In the genomic region with DNA sequence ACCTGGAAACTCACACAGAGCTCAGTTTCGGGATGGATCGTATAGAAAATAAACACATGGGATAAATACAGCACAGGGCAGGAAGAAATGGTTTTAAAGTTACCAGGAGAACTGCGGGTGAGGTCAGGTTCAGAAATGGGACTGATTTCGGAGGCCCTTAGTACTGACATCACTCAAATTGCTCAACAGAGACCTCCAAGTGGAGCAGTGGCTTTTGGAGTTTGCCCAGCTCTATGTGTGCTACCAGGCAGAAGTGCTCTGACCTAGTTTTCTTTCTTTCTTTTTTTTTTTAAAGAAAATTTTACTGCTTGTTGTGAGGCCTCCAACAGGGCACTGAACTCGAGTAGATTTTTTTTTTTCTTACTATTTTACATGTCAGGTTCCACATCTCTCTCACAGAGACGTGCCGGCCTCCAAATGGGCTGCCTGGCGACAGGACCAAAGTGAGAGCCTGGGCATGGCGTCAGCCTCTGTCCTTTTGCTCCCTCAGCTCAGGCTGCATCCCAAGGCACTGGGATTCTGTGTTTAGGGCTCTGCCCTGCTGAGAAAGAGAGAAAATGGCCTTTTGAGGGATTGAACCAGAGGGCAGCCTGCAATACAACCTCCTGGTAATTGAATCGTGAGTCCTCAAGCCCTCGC, we compare ENCODE assay signal across 20 cellular contexts.
DNase-seq lines count a peak whose midpoint lies in the region; ATAC-seq and TF ChIP-seq lines count a peak whose summit lies in the region.
"Had no signal": no experiment of that assay in that cellular context is flagged by ENCODE, and none has a peak within 500 bp of the region (broad histone marks: within the 10 kb centered on the region; RNA-seq: fewer than 3 reads in every experiment).

No MANE protein-coding gene starts in this region.

- H3K9me1 ChIP-seq in IMR-90 (ENCODE audit: insufficient read depth, low read length) = peaks cover 3% of the 10 kb centered on the region; the same call in 1 of the 2 replicates

- H4K8ac ChIP-seq in IMR-90 (ENCODE audit: low read depth in 2 of 2, low read length in 2 of 2) = 0 out of 4 replicates have a peak overlapping the region, but pooled peaks of 1 of the 2 experiments have one; percentile 6

- H3K27ac ChIP-seq in IMR-90 (ENCODE audit: insufficient read depth, low read length) = no peak overlapping the region
- H3K27ac ChIP-seq in substantia nigra (ENCODE audit: low read depth, low read length, poor library complexity, severe bottlenecking) = peak overlapping the region; percentile 31
- H3K27ac ChIP-seq: BLaER1, cardiac muscle cell, KMS-11, skin epidermis had no signal

- peak overlapping the region; percentile 33; the same call in 1 of the 2 replicates for H4K91ac ChIP-seq in IMR-90 (ENCODE audit: insufficient read depth, low read depth, low read length)

- ATAC-seq in IMR-90 (ENCODE audit: low read depth) (peak; percentile 34; the same call in 1 of the 2 replicates), GM19035 (IDR thresholded peaks at IDR 0.05; ENCODE audit: unreplicated experiment) (no peak), GM18498 (IDR thresholded peaks at IDR 0.05; ENCODE audit: unreplicated experiment) (no peak)
- ATAC-seq: left colon had no signal

- peak overlapping the region; percentile 48; the same call in 1 of the 2 replicates for H3K14ac ChIP-seq in IMR-90 (replicated peaks; ENCODE audit: low read depth, low read length)

- H2BK5ac ChIP-seq in IMR-90 (ENCODE audit: low read depth, low read length, poor library complexity, severe bottlenecking) = no peak overlapping the region

- peaks cover 11% of the 10 kb centered on the region for H3K4me1 ChIP-seq in IMR-90 (ENCODE audit: control insufficient read depth, insufficient read depth, low read length)

- dilution Hi-C loops in IMR-90 (cut with HindIII; ENCODE audit: low sequenced_read_pairs, unreplicated experiment) = no loop called here

- no peak overlapping the region for H3K4me2 ChIP-seq in IMR-90 (ENCODE audit: low read depth, low read length)
- H3K4me2 ChIP-seq: BLaER1, KMS-11 had no signal

- POLR2A ChIA-PET in IMR-90 (lab: Charles Lee; ENCODE audit: unreplicated experiment) = no interaction called here

- H3K56ac ChIP-seq in IMR-90 (ENCODE audit: extremely low read depth, insufficient read depth, low read length) = no peak overlapping the region

- no peak overlapping the region for H2BK15ac ChIP-seq in IMR-90 (ENCODE audit: low read depth, low read length)

- no peaks in the 10 kb centered on the region for H3K79me1 ChIP-seq in IMR-90 (ENCODE audit: low read depth in 1 of 2, low read length in 2 of 2)

- H3K4me3 ChIP-seq in IMR-90 (ENCODE audit: insufficient read depth, low read depth, low read length) (no peak overlapping the region), fibroblast of pulmonary artery (replicated peaks; ENCODE audit: low read depth, low read length) (no peak overlapping the region), lower leg skin (ENCODE audit: low read depth, poor library complexity, severe bottlenecking) (no peak overlapping the region)
- H3K4me3 ChIP-seq: BLaER1, cardiac muscle cell, skin epidermis had no signal

- no peak overlapping the region for H3K9ac ChIP-seq in IMR-90 (ENCODE audit: low read depth, low read length)
- H3K9ac ChIP-seq: BLaER1, KMS-11 had no signal

- no TSS peak for BruUV-seq in IMR-90 (replicated peaks; lab: Mats Ljungman, UMichigan)

- H2BK120ac ChIP-seq in IMR-90 (ENCODE audit: low read depth, low read length) = peak overlapping the region; percentile 36; the same call in 1 of the 2 replicates

- H4K5ac ChIP-seq in IMR-90 (ENCODE audit: low read depth, low read length) = no peak overlapping the region

- TF ChIP-seq RAD21 in IMR-90 (IDR thresholded peaks at IDR 0.05; ENCODE audit: low read length) = no peak

- H2BK20ac ChIP-seq in IMR-90 (ENCODE audit: low read depth, low read length) = peak overlapping the region; percentile 38; the same call in 1 of the 2 replicates

- H3K4ac ChIP-seq in IMR-90 (ENCODE audit: low read depth, low read length) = peak overlapping the region; percentile 51; the same call in 1 of the 2 replicates

- H2AK9ac ChIP-seq in IMR-90 (replicated peaks; ENCODE audit: low read depth, low read length, poor library complexity) = no peak overlapping the region

- no peaks in the 10 kb centered on the region for H4K20me1 ChIP-seq in IMR-90 (ENCODE audit: insufficient read depth, low read length)
- H4K20me1 ChIP-seq: BLaER1 had no signal

- intact Hi-C loops in IMR-90 (cut with micrococcal nuclease) = no loop called here
- intact Hi-C loops in lower leg skin (cut with DNase I; ENCODE audit: low total_unique reads) = no loop called here

- no peaks in the 10 kb centered on the region for H3K36me3 ChIP-seq in IMR-90 (ENCODE audit: control insufficient read depth, insufficient read depth, low read length)
- H3K36me3 ChIP-seq: BLaER1, cardiac muscle cell had no signal

- DNase-seq in IMR-90 = peak; percentile 26
- DNase-seq in fibroblast of pulmonary artery (ENCODE audit: low read depth) = peak; percentile 35
- peak; percentile 28 to 79 for DNase-seq in lower leg skin (ENCODE audit: low spot score in 2 of 2)
- DNase-seq in substantia nigra (lab: John Stamatoyannopoulos, UW) = peak in 11 of 49 donors; percentile 2 to 39 (median 14)
- no peak for DNase-seq in activated CD8-positive, alpha-beta memory T cell treated with anti-CD3 and anti-CD28 coated beads for 24 hours
- no peak for DNase-seq in activated CD4-positive, alpha-beta T cell treated with anti-CD3 and anti-CD28 coated beads, Interleukin-2, amount 50 U/mL, for 4 hours
- DNase-seq: activated B cell treated with CpG ODN at 0.5 μM for 24 hours; activated CD8-positive, alpha-beta memory T cell treated with anti-CD3 and anti-CD28 coated beads, Interleukin-2, amount 50 U/mL, for 4 hours; activated naive CD4-positive, alpha-beta T cell treated with anti-CD3 and anti-CD28 coated beads, Interleukin-2, amount 50 U/mL, for 16 hours; DMS153; H7; left colon; NCI-H1436; NCI-H446 treated with DMSO at 0.1 percent for 48 hours had no signal

- no peaks in the 10 kb centered on the region for H3K27me3 ChIP-seq in IMR-90 (ENCODE audit: control insufficient read depth, insufficient read depth, low read length)
- H3K27me3 ChIP-seq: BLaER1 had no signal

- in situ Hi-C loops in IMR-90 (cut with MboI; ENCODE audit: low sequenced_read_pairs) = no loop called here

- CTCF ChIA-PET in IMR-90 (lab: Yijun Ruan, JAX) = interaction anchor here (0.5 kb wide), 1 partner anchor 109 kb away, joined by 3 read pairs; no protein-coding TSS in a partner anchor

- no peak overlapping the region; the same call in 1 of the 2 replicates for H2AK5ac ChIP-seq in IMR-90 (ENCODE audit: low read depth, low read length)

- no peak overlapping the region for H3K18ac ChIP-seq in IMR-90 (ENCODE audit: low read depth, low read length)

- peaks cover 3% of the 10 kb centered on the region for H3K9me3 ChIP-seq in IMR-90 (ENCODE audit: control insufficient read depth, insufficient read depth, low read length)

- TF ChIP-seq CTCF in IMR-90 (conservative IDR thresholded peaks at IDR 0.05; ENCODE audit: low read depth, low read length) = no peak
- no peak for TF ChIP-seq CTCF in fibroblast of pulmonary artery (IDR thresholded peaks at IDR 0.05; ENCODE audit: low read length, missing control alignments)
- no peak for TF ChIP-seq CTCF in lower leg skin (IDR thresholded peaks at IDR 0.05)

- 84% methylated on average over 5 of the region's 11 CpGs; no CpG with 5 or more reads in 1 of the 2 experiments for WGBS in IMR-90 (ENCODE audit: extremely low coverage in 2 of 2, insufficient read length in 1 of 2), 2 experiments
- 71 to 77% methylated on average over 11 of the region's 11 CpGs for WGBS in lower leg skin, 2 donors

- peak overlapping the region; percentile 49 for H2AFZ ChIP-seq in IMR-90 (replicated peaks; ENCODE audit: low read length, poor library complexity)

- TF ChIP-seq POLR2A in IMR-90 (IDR thresholded peaks at IDR 0.05; ENCODE audit: low read depth, low read length) = no peak
- TF ChIP-seq POLR2A in lower leg skin (IDR thresholded peaks at IDR 0.05) = no peak

- H3K23ac ChIP-seq in IMR-90 (ENCODE audit: low read depth, low read length) = 0 out of 2 replicates have a peak overlapping the region, but pooled peaks have one; percentile 13

TF ChIP-seq in IMR-90, 13 proteins besides CTCF, POLR2A, EP300 and RAD21:
- TF ChIP-seq BHLHE40 (IDR thresholded peaks at IDR 0.05; ENCODE audit: low read depth, low read length) (no peak), SMC3 (IDR thresholded peaks at IDR 0.05; ENCODE audit: low read depth, low read length) (no peak), CHD1 (IDR thresholded peaks at IDR 0.05; ENCODE audit: low read depth, low read length) (no peak), MXI1 (IDR thresholded peaks at IDR 0.05; ENCODE audit: borderline replicate concordance, low read depth, low read length) (no peak)
- TF ChIP-seq, protein P1, sequence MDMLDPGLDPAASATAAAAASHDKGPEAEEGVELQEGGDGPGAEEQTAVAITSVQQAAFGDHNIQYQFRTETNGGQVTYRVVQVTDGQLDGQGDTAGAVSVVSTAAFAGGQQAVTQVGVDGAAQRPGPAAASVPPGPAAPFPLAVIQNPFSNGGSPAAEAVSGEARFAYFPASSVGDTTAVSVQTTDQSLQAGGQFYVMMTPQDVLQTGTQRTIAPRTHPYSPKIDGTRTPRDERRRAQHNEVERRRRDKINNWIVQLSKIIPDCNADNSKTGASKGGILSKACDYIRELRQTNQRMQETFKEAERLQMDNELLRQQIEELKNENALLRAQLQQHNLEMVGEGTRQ (IDR thresholded peaks at IDR 0.05; ENCODE audit: low read depth, low read length) = no peak

Comparison
In these comparisons a context has a peak if more than half of its experiments do, and no peak if none do; other contexts are left out.
1. DNase-seq: peak in IMR-90 (single experiment), fibroblast of pulmonary artery (single experiment) and lower leg skin (2 of 2); none in activated CD8-positive, alpha-beta memory T cell treated with anti-CD3 and anti-CD28 coated beads for 24 hours (single experiment) and activated CD4-positive, alpha-beta T cell treated with anti-CD3 and anti-CD28 coated beads, Interleukin-2, amount 50 U/mL, for 4 hours (0 of 2).